In the genomic region with DNA sequence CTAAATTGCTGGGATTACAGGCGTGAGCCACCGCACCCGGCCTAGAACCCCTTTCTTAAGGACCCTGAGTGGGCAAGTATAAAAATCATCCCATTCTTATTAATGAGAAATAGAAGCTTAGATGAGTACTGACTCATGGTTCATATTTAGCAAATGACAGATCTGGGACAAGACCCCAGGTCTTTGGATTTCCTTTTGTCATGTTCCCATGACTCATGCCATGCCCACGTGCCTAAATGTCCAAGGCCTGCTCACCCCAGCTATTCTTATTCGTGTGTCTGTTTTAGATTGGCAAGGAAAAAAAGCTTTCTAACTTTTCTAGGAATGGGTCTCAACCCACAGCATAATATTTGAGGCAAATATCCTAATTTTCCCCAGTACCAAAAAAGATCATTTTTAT, we compare ENCODE assay signal across 1 cellular context.
TF ChIP-seq lines count a peak whose summit lies in the region.

No MANE protein-coding gene starts in this region.

TF ChIP-seq in SK-N-SH, 30 proteins besides CTCF, POLR2A, EP300 and RAD21 (continued from another document):
- TF ChIP-seq, protein P1, sequence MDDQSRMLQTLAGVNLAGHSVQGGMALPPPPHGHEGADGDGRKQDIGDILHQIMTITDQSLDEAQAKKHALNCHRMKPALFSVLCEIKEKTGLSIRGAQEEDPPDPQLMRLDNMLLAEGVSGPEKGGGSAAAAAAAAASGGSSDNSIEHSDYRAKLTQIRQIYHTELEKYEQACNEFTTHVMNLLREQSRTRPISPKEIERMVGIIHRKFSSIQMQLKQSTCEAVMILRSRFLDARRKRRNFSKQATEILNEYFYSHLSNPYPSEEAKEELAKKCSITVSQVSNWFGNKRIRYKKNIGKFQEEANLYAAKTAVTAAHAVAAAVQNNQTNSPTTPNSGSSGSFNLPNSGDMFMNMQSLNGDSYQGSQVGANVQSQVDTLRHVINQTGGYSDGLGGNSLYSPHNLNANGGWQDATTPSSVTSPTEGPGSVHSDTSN (IDR thresholded peaks at IDR 0.05): peak; percentile 55; the same call in 1 of the 2 replicates
- TF ChIP-seq NFIC (IDR thresholded peaks at IDR 0.05; ENCODE audit: borderline replicate concordance) (no peak), FOXJ3 (CRISPR knock-in tag; IDR thresholded peaks at IDR 0.05) (no peak), RFX5 (IDR thresholded peaks at IDR 0.05; ENCODE audit: low read length) (no peak), SMC3 (IDR thresholded peaks at IDR 0.05; ENCODE audit: low read depth, low read length) (no peak), FOSL2 (IDR thresholded peaks at IDR 0.05; ENCODE audit: borderline replicate concordance, low read depth) (peak; percentile 68), SIN3A (IDR thresholded peaks at IDR 0.05; ENCODE audit: borderline replicate concordance, low read depth, low read length) (no peak), TAF1 (IDR thresholded peaks at IDR 0.05; ENCODE audit: borderline replicate concordance, low read depth, low read length) (no peak), CHD2 (IDR thresholded peaks at IDR 0.05; ENCODE audit: low read length, partially characterized antibody) (no peak), MXI1 (IDR thresholded peaks at IDR 0.05; ENCODE audit: low read depth, low read length) (no peak), YY1 (IDR thresholded peaks at IDR 0.05; ENCODE audit: low read depth) (no peak), TCF12 (IDR thresholded peaks at IDR 0.05) (peak; percentile 43)
- TF ChIP-seq, protein P2, sequence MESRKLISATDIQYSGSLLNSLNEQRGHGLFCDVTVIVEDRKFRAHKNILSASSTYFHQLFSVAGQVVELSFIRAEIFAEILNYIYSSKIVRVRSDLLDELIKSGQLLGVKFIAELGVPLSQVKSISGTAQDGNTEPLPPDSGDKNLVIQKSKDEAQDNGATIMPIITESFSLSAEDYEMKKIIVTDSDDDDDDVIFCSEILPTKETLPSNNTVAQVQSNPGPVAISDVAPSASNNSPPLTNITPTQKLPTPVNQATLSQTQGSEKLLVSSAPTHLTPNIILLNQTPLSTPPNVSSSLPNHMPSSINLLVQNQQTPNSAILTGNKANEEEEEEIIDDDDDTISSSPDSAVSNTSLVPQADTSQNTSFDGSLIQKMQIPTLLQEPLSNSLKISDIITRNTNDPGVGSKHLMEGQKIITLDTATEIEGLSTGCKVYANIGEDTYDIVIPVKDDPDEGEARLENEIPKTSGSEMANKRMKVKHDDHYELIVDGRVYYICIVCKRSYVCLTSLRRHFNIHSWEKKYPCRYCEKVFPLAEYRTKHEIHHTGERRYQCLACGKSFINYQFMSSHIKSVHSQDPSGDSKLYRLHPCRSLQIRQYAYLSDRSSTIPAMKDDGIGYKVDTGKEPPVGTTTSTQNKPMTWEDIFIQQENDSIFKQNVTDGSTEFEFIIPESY (IDR thresholded peaks at IDR 0.05; ENCODE audit: borderline replicate concordance, low read depth): no peak
- TF ChIP-seq, protein P3, sequence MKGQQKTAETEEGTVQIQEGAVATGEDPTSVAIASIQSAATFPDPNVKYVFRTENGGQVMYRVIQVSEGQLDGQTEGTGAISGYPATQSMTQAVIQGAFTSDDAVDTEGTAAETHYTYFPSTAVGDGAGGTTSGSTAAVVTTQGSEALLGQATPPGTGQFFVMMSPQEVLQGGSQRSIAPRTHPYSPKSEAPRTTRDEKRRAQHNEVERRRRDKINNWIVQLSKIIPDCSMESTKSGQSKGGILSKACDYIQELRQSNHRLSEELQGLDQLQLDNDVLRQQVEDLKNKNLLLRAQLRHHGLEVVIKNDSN (IDR thresholded peaks at IDR 0.05; ENCODE audit: borderline replicate concordance, low read depth): peak; percentile 68
